ENCODE assay signal across 20 cellular contexts in the genomic region with DNA sequence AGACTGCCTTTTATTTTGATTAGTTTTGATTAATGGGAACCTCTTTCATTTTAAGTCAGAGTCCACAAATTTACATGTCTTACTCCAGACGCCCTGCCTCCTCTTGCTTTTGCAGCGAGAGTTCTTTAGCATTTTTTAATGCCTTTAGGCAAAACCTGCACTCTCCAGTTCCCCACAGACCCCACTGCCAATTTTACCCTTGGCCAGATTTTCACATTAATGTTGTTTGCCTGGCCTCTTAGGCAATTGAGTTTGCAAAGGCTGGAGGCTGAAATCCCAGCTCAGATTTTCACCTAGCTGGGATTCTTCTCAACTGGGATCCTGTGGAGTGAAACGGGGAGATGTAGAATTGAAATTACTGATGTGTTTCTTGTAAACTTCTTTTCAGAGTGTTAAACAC.
"Had no signal": no experiment of that assay in that cellular context is flagged by ENCODE, and none has a peak within 500 bp of the region (broad histone marks: within the 10 kb centered on the region; RNA-seq: fewer than 3 reads in every experiment).

No MANE protein-coding gene starts in this region.

- H3K9me3 ChIP-seq: esophagus squamous epithelium, left ventricle myocardium inferior, mucosa of descending colon, spleen, tibial nerve had no signal

- H3K9me3 Mint-ChIP-seq: natural killer cell treated with Interleukin-12 subunit alpha and Interleukin-12 subunit beta and Interleukin-15 and Interleukin-18, amount 100 ng/mL, for 72 hours had no signal

- H3K36me3 Mint-ChIP-seq: activated naive CD8-positive, alpha-beta T cell; natural killer cell treated with Interleukin-12 subunit alpha and Interleukin-12 subunit beta and Interleukin-15 and Interleukin-18, amount 100 ng/mL, for 72 hours had no signal

- H3K36me3 ChIP-seq: esophagus squamous epithelium, left ventricle myocardium inferior, spleen, tibial nerve had no signal

- DNase-seq: activated CD4-positive, alpha-beta T cell treated with anti-CD3 and anti-CD28 coated beads for 36 hours; activated CD4-positive, alpha-beta T cell treated with anti-CD3 and anti-CD28 coated beads, Interleukin-2, amount 50 U/mL, for 4 hours; activated CD4-positive, CD25-positive, alpha-beta regulatory T cell; activated effector memory CD4-positive, alpha-beta T cell treated with Interleukin-2 at 50 U/mL for 16 hours; activated naive CD4-positive, alpha-beta T cell treated with Interleukin-2 at 50 U/mL for 16 hours; anterior cingulate cortex; dermis blood vessel endothelial cell; effector CD4-positive, alpha-beta T cell; esophagus squamous epithelium; foreskin melanocyte; left ventricle myocardium inferior; mucosa of descending colon; right cardiac atrium; spleen; stimulated activated naive CD4-positive, alpha-beta T cell treated with Interleukin-2 at 50 U/mL for 16 hours had no signal

- H3K27ac Mint-ChIP-seq: activated CD4-positive, alpha-beta T cell treated with anti-CD3 and anti-CD28 coated beads for 36 hours; activated naive CD8-positive, alpha-beta T cell; natural killer cell treated with Interleukin-12 subunit alpha and Interleukin-12 subunit beta and Interleukin-15 and Interleukin-18, amount 100 ng/mL, for 72 hours had no signal

- H3K4me3 Mint-ChIP-seq: activated CD4-positive, alpha-beta T cell treated with anti-CD3 and anti-CD28 coated beads for 36 hours; activated naive CD8-positive, alpha-beta T cell; natural killer cell treated with Interleukin-12 subunit alpha and Interleukin-12 subunit beta and Interleukin-15 and Interleukin-18, amount 100 ng/mL, for 72 hours had no signal

- H3K4me1 ChIP-seq: esophagus squamous epithelium, left ventricle myocardium inferior, spleen, tibial nerve had no signal

- H3K4me3 ChIP-seq: esophagus squamous epithelium, left ventricle myocardium inferior, lung, mucosa of descending colon, spleen, tibial nerve had no signal

- H3K27me3 ChIP-seq: esophagus squamous epithelium, spleen, tibial nerve had no signal

- H3K27ac ChIP-seq: epithelial cell of prostate, esophagus squamous epithelium, left ventricle myocardium inferior, spleen, tibial nerve had no signal

- H3K4me1 Mint-ChIP-seq: activated CD4-positive, alpha-beta T cell treated with anti-CD3 and anti-CD28 coated beads for 36 hours had no signal

- ATAC-seq: activated CD4-positive, alpha-beta T cell treated with anti-CD3 and anti-CD28 coated beads for 36 hours; mucosa of descending colon; right cardiac atrium had no signal
